1 cellular context compared by ENCODE assay signal in genomic region chr21:34065015-34065414, GRCh38.
TF ChIP-seq lines count a peak whose summit lies in the region.

No MANE protein-coding gene starts in this region.

TF ChIP-seq in K562, 482 proteins besides CTCF, POLR2A, EP300 and RAD21:
- TF ChIP-seq NRF1 (conservative IDR thresholded peaks at IDR 0.05 in 1 of 2, IDR thresholded peaks at IDR 0.05 in 1 of 2) (peak; percentile 73 to 79), ZNF830 (CRISPR knock-in tag; IDR thresholded peaks at IDR 0.05) (no peak), MEIS2 (IDR thresholded peaks at IDR 0.05; ENCODE audit: partially characterized antibody) (peak; percentile 15)
